In the genomic region with DNA sequence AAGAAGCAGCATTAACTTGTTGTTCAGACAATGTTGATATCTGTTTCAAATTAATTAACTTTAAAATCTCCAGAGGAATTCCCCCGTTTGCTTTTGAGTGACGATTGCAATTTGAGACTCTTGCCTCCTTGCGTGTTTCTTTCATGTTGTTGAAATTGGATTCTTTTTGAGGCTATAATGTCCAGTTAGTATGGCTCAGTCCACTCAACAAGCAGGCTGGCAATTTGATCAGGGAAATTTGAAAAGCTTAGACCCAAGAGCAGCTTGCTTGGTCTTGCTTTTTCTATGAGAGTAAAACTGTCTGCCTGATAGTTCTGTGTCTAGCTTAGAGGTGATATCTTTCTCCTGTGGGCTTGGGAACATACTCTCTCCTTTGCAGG, we compare ENCODE assay signal across 16 cellular contexts. TPM values are rescaled to one million over a fixed set of nuclear protein-coding genes. Genes with fewer than 3 reads are reported as not detected.
DNase-seq lines count a peak whose midpoint lies in the region; TF ChIP-seq lines count a peak whose summit lies in the region.
"Had no signal": no experiment of that assay in that cellular context is flagged by ENCODE, and none has a peak within 500 bp of the region (broad histone marks: within the 10 kb centered on the region; RNA-seq: fewer than 3 reads in every experiment).

No MANE protein-coding gene starts in this region.

- no peak overlapping the region for H3K14ac ChIP-seq in trophoblast cell (ENCODE audit: low read length)

- H2BK120ac ChIP-seq in trophoblast cell (ENCODE audit: insufficient read depth, low read length, poor library complexity) = no peak overlapping the region

- H3K4me3 Mint-ChIP-seq in activated T-cell treated with anti-CD3 and anti-CD28 coated beads, Interleukin-2, amount 50 U/mL, for 24 hours = peak overlapping the region; percentile 90
- H3K4me3 Mint-ChIP-seq in endodermal cell = peak overlapping the region; percentile 96

- peak overlapping the region; percentile 49 for H3K4ac ChIP-seq in trophoblast cell (ENCODE audit: low read depth, low read length)

- WGBS in endodermal cell (ENCODE audit: insufficient coverage in 1 of 2, insufficient read length in 1 of 2), 2 experiments = 20 to 50% methylated on average over 2 to 3 of the region's 3 CpGs
- no CpG with 5 or more reads among the region's 3 CpGs for WGBS in trophoblast cell (ENCODE audit: extremely low coverage, insufficient coverage, insufficient read length)

- no peaks in the 10 kb centered on the region for H3K9me3 Mint-ChIP-seq in activated T-cell treated with anti-CD3 and anti-CD28 coated beads, Interleukin-2, amount 50 U/mL, for 24 hours
- H3K9me3 Mint-ChIP-seq in endodermal cell = no peaks in the 10 kb centered on the region

- H3K27ac ChIP-seq in endodermal cell (ENCODE audit: low read depth, low read length) (no peak overlapping the region), trophoblast cell (ENCODE audit: low read depth, low read length) (no peak overlapping the region)
- H3K27ac ChIP-seq: right atrium auricular region, tibial nerve had no signal

- peaks cover 33% of the 10 kb centered on the region for H3K36me3 ChIP-seq in NT2/D1 (ENCODE audit: insufficient read depth, insufficient read length, low read length)
- peaks cover 34% of the 10 kb centered on the region for H3K36me3 ChIP-seq in endodermal cell (ENCODE audit: control insufficient read depth, insufficient read depth, low read length)
- H3K36me3 ChIP-seq in trophoblast cell (ENCODE audit: control insufficient read depth in 1 of 2, insufficient read depth in 2 of 2, low read length in 2 of 2) = peaks cover 18 to 19% of the 10 kb centered on the region in 2 experiments
- H3K36me3 ChIP-seq: right atrium auricular region, tibial nerve had no signal

- no peaks in the 10 kb centered on the region for H3K27me3 Mint-ChIP-seq in activated T-cell treated with anti-CD3 and anti-CD28 coated beads, Interleukin-2, amount 50 U/mL, for 24 hours
- no peaks in the 10 kb centered on the region for H3K27me3 Mint-ChIP-seq in endodermal cell (ENCODE audit: insufficient read depth)

- peaks cover 59% of the 10 kb centered on the region for H3K36me3 Mint-ChIP-seq in activated T-cell treated with anti-CD3 and anti-CD28 coated beads, Interleukin-2, amount 50 U/mL, for 24 hours (ENCODE audit: low read depth)
- H3K36me3 Mint-ChIP-seq in endodermal cell (ENCODE audit: low read depth) = peaks cover 40% of the 10 kb centered on the region

- no peaks in the 10 kb centered on the region for H3K27me3 ChIP-seq in NT2/D1 (ENCODE audit: insufficient read depth, insufficient read length)
- no peaks in the 10 kb centered on the region for H3K27me3 ChIP-seq in endodermal cell (ENCODE audit: control insufficient read depth, insufficient read depth, low read length, poor library complexity, severe bottlenecking)
- no peaks in the 10 kb centered on the region for H3K27me3 ChIP-seq in trophoblast cell (ENCODE audit: insufficient read depth, low read length)
- H3K27me3 ChIP-seq: right atrium auricular region, tibial nerve had no signal

- H3K9ac ChIP-seq in NT2/D1 (ENCODE audit: insufficient read length, low read depth) (peak overlapping the region; percentile 86), endodermal cell (ENCODE audit: extremely low read depth, low read length, poor library complexity, severe bottlenecking) (peak overlapping the region; percentile 85), trophoblast cell (ENCODE audit: low read length) (no peak overlapping the region)

- H4K12ac ChIP-seq in trophoblast cell (ENCODE audit: low read depth, low read length) = no peak overlapping the region

- H3K4me1 ChIP-seq in NT2/D1 (ENCODE audit: insufficient read depth, insufficient read length) = peaks cover 9% of the 10 kb centered on the region
- peaks cover 5% of the 10 kb centered on the region for H3K4me1 ChIP-seq in endodermal cell (ENCODE audit: control insufficient read depth, insufficient read depth, low read length)
- H3K4me1 ChIP-seq in trophoblast cell (ENCODE audit: control insufficient read depth in 1 of 2, insufficient read depth in 2 of 2, low read length in 2 of 2) = peaks cover 4 to 13% of the 10 kb centered on the region in 2 experiments

- no peak overlapping the region for H3K23ac ChIP-seq in trophoblast cell (ENCODE audit: low read length)

- H2AK5ac ChIP-seq in trophoblast cell (ENCODE audit: low read length) = no peak overlapping the region

- H3K79me2 ChIP-seq in trophoblast cell (ENCODE audit: control insufficient read depth, insufficient read depth, low read length, poor library complexity) = peaks cover 18% of the 10 kb centered on the region

- no peak overlapping the region for H3K18ac ChIP-seq in trophoblast cell (ENCODE audit: low read length)

- peak overlapping the region; percentile 74 for H3K4me2 ChIP-seq in trophoblast cell (ENCODE audit: low read length)

- intact Hi-C loops in head of caudate nucleus (cut with DNase I) = loop anchor here (5.0 kb wide), 1 partner anchor 81 kb away; a partner anchor contains a TSS

- DNase-seq in activated T-cell treated with anti-CD3 and anti-CD28 coated beads, Interleukin-2, amount 50 U/mL, for 24 hours = no peak
- DNase-seq in activated T-cell treated with anti-CD3 and anti-CD28 coated beads, Interleukin-2, amount 50 U/mL, for 48 hours = no peak
- DNase-seq in NT2/D1 (ENCODE audit: low read depth, low spot score) (no peak), endodermal cell (no peak), trophoblast cell (no peak), H4 (ENCODE audit: low spot score) (no peak), head of caudate nucleus (no peak), C1 segment of cervical spinal cord (lab: John Stamatoyannopoulos, UW) (no peak)
- DNase-seq: activated CD4-positive, CD25-positive, alpha-beta regulatory T cell treated with anti-CD3 and anti-CD28 coated beads, Interleukin-2, amount 50 U/mL, for 72 hours; amniotic stem cell; effector CD8-positive, alpha-beta T cell; mesenchymal stem cell; NCI-H1436; NCI-H748 treated with DMSO at 0.1 percent for 48 hours had no signal

- peaks cover 10% of the 10 kb centered on the region for H3K79me1 ChIP-seq in trophoblast cell (ENCODE audit: low read length)

- H3K9me3 ChIP-seq in NT2/D1 (ENCODE audit: insufficient read depth, low read length) (no peaks in the 10 kb centered on the region), endodermal cell (ENCODE audit: control insufficient read depth, low read length) (no peaks in the 10 kb centered on the region), trophoblast cell (ENCODE audit: insufficient read depth, low read depth, low read length) (no peaks in the 10 kb centered on the region)
- H3K9me3 ChIP-seq: right atrium auricular region, tibial nerve had no signal

- H3K4me1 Mint-ChIP-seq in activated T-cell treated with anti-CD3 and anti-CD28 coated beads, Interleukin-2, amount 50 U/mL, for 24 hours (ENCODE audit: low read depth) = peaks cover 69% of the 10 kb centered on the region
- peaks cover 41% of the 10 kb centered on the region for H3K4me1 Mint-ChIP-seq in endodermal cell

- peak overlapping the region; percentile 87 for H3K27ac Mint-ChIP-seq in activated T-cell treated with anti-CD3 and anti-CD28 coated beads, Interleukin-2, amount 50 U/mL, for 24 hours
- H3K27ac Mint-ChIP-seq in endodermal cell = peak overlapping the region; percentile 98

- no peak overlapping the region for H4K8ac ChIP-seq in trophoblast cell (ENCODE audit: low read depth, low read length)

- TF ChIP-seq CTCF in endodermal cell (conservative IDR thresholded peaks at IDR 0.05) = no peak

- H2AFZ ChIP-seq in trophoblast cell (ENCODE audit: insufficient read depth, low read length, poor library complexity) = no peak overlapping the region

- peak overlapping the region; percentile 87 for H3K4me3 ChIP-seq in NT2/D1 (ENCODE audit: insufficient read length, low read depth)
- peak overlapping the region; percentile 87 for H3K4me3 ChIP-seq in endodermal cell (ENCODE audit: low read length)
- H3K4me3 ChIP-seq in trophoblast cell (ENCODE audit: low read depth, low read length) = no peak overlapping the region
- H3K4me3 ChIP-seq: right atrium auricular region, tibial nerve had no signal

- H2BK5ac ChIP-seq in trophoblast cell (ENCODE audit: low read depth, low read length, poor library complexity) = no peak overlapping the region

- no peak overlapping the region for H2BK12ac ChIP-seq in trophoblast cell (ENCODE audit: low read length)

- no peak overlapping the region for H4K91ac ChIP-seq in trophoblast cell (ENCODE audit: low read depth, low read length)

RNA-seq across cellular contexts. Expression of a gene that starts 2.0 kb away (rescaled TPM):
- 10 to 100 TPM; 98.1 to 99.4 TPM for total RNA-seq in endodermal cell
- polyA plus RNA-seq in endodermal cell (2013, experiment 1 of 2) = 62.4 TPM
- 60.7 TPM for polyA plus RNA-seq in endodermal cell (2013, experiment 2 of 2)
- 92.5 and 95.1 TPM in 2 replicates for polyA plus RNA-seq in trophoblast cell (2013)
- 1.0 and 2.7 TPM in 2 replicates for total RNA-seq in H4 (2014; rRNA removed; shearing (Covaris generic))

Comparison
In these comparisons a context has a peak if more than half of its experiments do, and no peak if none do; other contexts are left out.
1. RNA of a gene that starts 2.0 kb away (total RNA-seq): 98.1 to 99.4 TPM in endodermal cell; 1.0 to 2.7 TPM in H4; every median in the first group is over 10 times any median in the second.